Comparison of ENCODE assay signal across 9 cellular contexts in genomic region chr13:76764429-76764828, GRCh38.
DNase-seq lines count a peak whose midpoint lies in the region; ATAC-seq and TF ChIP-seq lines count a peak whose summit lies in the region.
"Had no signal": no experiment of that assay in that cellular context is flagged by ENCODE, and none has a peak within 500 bp of the region (broad histone marks: within the 10 kb centered on the region; RNA-seq: fewer than 3 reads in every experiment).

No MANE protein-coding gene starts in this region.

- peak overlapping the region; percentile 68 for H3K27ac ChIP-seq in neutrophil
- no peak overlapping the region for H3K27ac ChIP-seq in CD4-positive, alpha-beta T cell (ENCODE audit: low read depth, low read length)

- H3K27ac Mint-ChIP-seq in CD4-positive, alpha-beta T cell: no peak overlapping the region
- H3K27ac Mint-ChIP-seq in activated CD8-positive, alpha-beta T cell treated with anti-CD3 and anti-CD28 coated beads, Interleukin-2, amount 10 ng/mL, durations not matched to agents 7 days and 5 days: no peak overlapping the region

- TF ChIP-seq POLR2A in erythroblast (IDR thresholded peaks at IDR 0.05; ENCODE audit: low read length): no peak

- H3K36me3 Mint-ChIP-seq in CD4-positive, alpha-beta T cell (ENCODE audit: low read depth): no peaks in the 10 kb centered on the region
- H3K36me3 Mint-ChIP-seq in activated CD8-positive, alpha-beta T cell treated with anti-CD3 and anti-CD28 coated beads, Interleukin-2, amount 10 ng/mL, durations not matched to agents 7 days and 5 days (ENCODE audit: low read depth): no peaks in the 10 kb centered on the region

- CTCF ChIA-PET in CD4-positive, alpha-beta T cell (lab: Charles Lee): no interaction called here
- CTCF ChIA-PET in activated CD8-positive, alpha-beta T cell treated with anti-CD3 and anti-CD28 coated beads, Interleukin-2, amount 10 ng/mL, durations not matched to agents 7 days and 5 days (lab: Charles Lee): no interaction called here

- ATAC-seq in CD4-positive, alpha-beta T cell (ENCODE audit: poor library complexity): no peak
- ATAC-seq in activated CD8-positive, alpha-beta T cell treated with anti-CD3 and anti-CD28 coated beads, Interleukin-2, amount 10 ng/mL, durations not matched to agents 7 days and 5 days: no peak

- no peaks in the 10 kb centered on the region for H3K9me3 Mint-ChIP-seq in CD4-positive, alpha-beta T cell
- H3K9me3 Mint-ChIP-seq in activated CD8-positive, alpha-beta T cell treated with anti-CD3 and anti-CD28 coated beads, Interleukin-2, amount 10 ng/mL, durations not matched to agents 7 days and 5 days (ENCODE audit: insufficient read depth): no peaks in the 10 kb centered on the region

- no peak overlapping the region for H3K4me3 ChIP-seq in fibroblast of pulmonary artery (replicated peaks; ENCODE audit: low read depth, low read length)
- H3K4me3 ChIP-seq in neutrophil (ENCODE audit: low read depth in 1 of 2, low read length in 1 of 2): no peak overlapping the region

- no peaks in the 10 kb centered on the region for H3K36me3 ChIP-seq in neutrophil

- no peaks in the 10 kb centered on the region for H3K9me3 ChIP-seq in neutrophil
- H3K9me3 ChIP-seq in CD4-positive, alpha-beta T cell (ENCODE audit: control insufficient read depth, low read length): no peaks in the 10 kb centered on the region

- peaks cover 12% of the 10 kb centered on the region for H3K4me1 Mint-ChIP-seq in CD4-positive, alpha-beta T cell (ENCODE audit: low read depth)
- H3K4me1 Mint-ChIP-seq in activated CD8-positive, alpha-beta T cell treated with anti-CD3 and anti-CD28 coated beads, Interleukin-2, amount 10 ng/mL, durations not matched to agents 7 days and 5 days (ENCODE audit: low read depth): no peaks in the 10 kb centered on the region

- POLR2A ChIA-PET in CD4-positive, alpha-beta T cell (lab: Charles Lee): no interaction called here
- POLR2A ChIA-PET in activated CD8-positive, alpha-beta T cell treated with anti-CD3 and anti-CD28 coated beads, Interleukin-2, amount 10 ng/mL, durations not matched to agents 7 days and 5 days (lab: Charles Lee): no interaction called here

- peaks cover 13 to 17% of the 10 kb centered on the region in 2 experiments for H3K4me1 ChIP-seq in neutrophil (ENCODE audit: control insufficient read depth in 1 of 2, insufficient read depth in 1 of 2, low read depth in 1 of 2, low read length in 1 of 2)

- H3K4me3 Mint-ChIP-seq in CD4-positive, alpha-beta T cell: no peak overlapping the region
- H3K4me3 Mint-ChIP-seq in activated CD8-positive, alpha-beta T cell treated with anti-CD3 and anti-CD28 coated beads, Interleukin-2, amount 10 ng/mL, durations not matched to agents 7 days and 5 days: no peak overlapping the region

- intact Hi-C loops in CD4-positive, alpha-beta T cell (cut with DNase I, micrococcal nuclease): no loop called here

- DNase-seq in COLO668 (lab: John Stamatoyannopoulos, UW; ENCODE audit: unreplicated experiment): peak; percentile 75
- peak; percentile 86 for DNase-seq in NCI-H2171 treated with DMSO at 0.1 percent for 48 hours (lab: John Stamatoyannopoulos, UW)
- DNase-seq in fibroblast of pulmonary artery (ENCODE audit: low read depth): peak; percentile 90
- DNase-seq in erythroblast (lab: John Stamatoyannopoulos, UW): no peak
- no peak for DNase-seq in CD4-positive, alpha-beta T cell
- DNase-seq in activated CD8-positive, alpha-beta T cell treated with anti-CD3 and anti-CD28 coated beads, Interleukin-2, amount 10 ng/mL, durations not matched to agents 7 days and 5 days: no peak
- DNase-seq in NCI-H524 treated with DMSO at 0.1 percent for 48 hours (lab: John Stamatoyannopoulos, UW): no peak
- DNase-seq: activated gamma-delta T cell treated with Interleukin-2 at 50 U/mL for 16 hours had no signal

- no peaks in the 10 kb centered on the region for H3K27me3 ChIP-seq in neutrophil
- no peaks in the 10 kb centered on the region for H3K27me3 ChIP-seq in CD4-positive, alpha-beta T cell (ENCODE audit: control insufficient read depth, insufficient read depth, low read length)

- TF ChIP-seq CTCF in fibroblast of pulmonary artery (IDR thresholded peaks at IDR 0.05; ENCODE audit: low read length, missing control alignments): no peak
- TF ChIP-seq CTCF in neutrophil (IDR thresholded peaks at IDR 0.05): no peak
- TF ChIP-seq CTCF in CD4-positive, alpha-beta T cell (IDR thresholded peaks at IDR 0.05): no peak

- no peaks in the 10 kb centered on the region for H3K27me3 Mint-ChIP-seq in CD4-positive, alpha-beta T cell
- H3K27me3 Mint-ChIP-seq in activated CD8-positive, alpha-beta T cell treated with anti-CD3 and anti-CD28 coated beads, Interleukin-2, amount 10 ng/mL, durations not matched to agents 7 days and 5 days (ENCODE audit: low read depth): no peaks in the 10 kb centered on the region

Comparison
In these comparisons a context has a peak if more than half of its experiments do, and no peak if none do; other contexts are left out.
1. DNase-seq: peak in COLO668 (single experiment), NCI-H2171 treated with DMSO at 0.1 percent for 48 hours (single experiment) and fibroblast of pulmonary artery (single experiment); none in erythroblast (0 of 2), CD4-positive, alpha-beta T cell (0 of 10), activated CD8-positive, alpha-beta T cell treated with anti-CD3 and anti-CD28 coated beads, Interleukin-2, amount 10 ng/mL, durations not matched to agents 7 days and 5 days (single experiment) and NCI-H524 treated with DMSO at 0.1 percent for 48 hours (single experiment).